ENCODE assay signal across 2 cellular contexts in the genomic region with DNA sequence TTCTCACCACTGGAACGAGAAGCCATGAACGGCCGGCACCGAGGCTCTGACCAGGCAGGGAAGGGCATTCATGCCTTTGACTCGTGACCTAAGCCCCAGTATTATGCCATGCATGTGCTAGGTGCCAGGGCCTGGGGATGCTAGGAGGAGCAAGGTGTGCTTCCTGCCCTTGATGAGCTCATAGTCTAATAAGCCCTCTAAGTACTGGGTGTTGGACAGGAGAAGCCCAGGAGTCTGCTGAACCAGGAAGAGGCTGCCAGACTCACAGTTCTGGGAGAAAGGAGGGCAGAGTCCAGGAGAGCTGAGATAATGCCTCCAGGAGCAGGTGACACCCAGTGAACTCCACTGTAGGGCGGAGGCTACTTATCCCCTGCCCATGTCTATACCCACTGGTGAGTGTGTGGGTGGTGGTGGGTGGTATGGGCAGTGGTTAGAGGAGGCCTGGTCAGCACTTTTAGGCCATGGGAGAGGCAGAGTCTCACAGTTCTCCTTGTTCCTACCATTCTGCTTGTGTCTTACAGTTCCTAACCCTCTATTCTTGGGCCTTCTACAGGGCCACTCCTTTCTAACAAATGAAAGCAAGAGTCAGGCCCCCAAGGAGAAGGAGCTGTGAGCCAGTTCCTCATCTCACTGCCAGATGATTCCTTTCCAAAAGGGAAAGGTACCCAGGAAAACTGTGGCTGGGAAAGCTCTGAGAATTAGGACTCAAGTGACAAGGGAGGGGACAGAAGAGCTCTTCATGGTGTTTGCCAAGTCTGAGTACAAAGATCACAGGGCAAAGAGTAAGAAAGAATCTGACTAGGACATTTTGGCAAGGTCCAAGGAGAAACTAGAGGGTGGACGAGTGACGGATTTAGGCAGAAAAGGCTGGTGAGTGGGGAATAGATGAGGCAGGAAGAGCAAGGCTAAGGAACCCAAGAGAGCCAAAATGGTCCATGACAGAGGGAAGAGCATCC.
TF ChIP-seq lines count a peak whose summit lies in the region.

No MANE protein-coding gene starts in this region.

TF ChIP-seq in HEK293, 187 proteins besides CTCF, POLR2A, EP300 and RAD21:
- TF ChIP-seq ZFHX2 (tag by site-specific recombination; conservative IDR thresholded peaks at IDR 0.05) (peak; percentile 70), EGR2 (tag by site-specific recombination; IDR thresholded peaks at IDR 0.05; ENCODE audit: low read depth) (peak; percentile 86), ZNF138 (tag by site-specific recombination; IDR thresholded peaks at IDR 0.05; ENCODE audit: borderline replicate concordance) (no peak), ZNF530 (tag by site-specific recombination; IDR thresholded peaks at IDR 0.05; ENCODE audit: low read depth) (no peak)

TF ChIP-seq in HepG2, 621 proteins besides CTCF, POLR2A, EP300 and RAD21:
- TF ChIP-seq, protein P1, sequence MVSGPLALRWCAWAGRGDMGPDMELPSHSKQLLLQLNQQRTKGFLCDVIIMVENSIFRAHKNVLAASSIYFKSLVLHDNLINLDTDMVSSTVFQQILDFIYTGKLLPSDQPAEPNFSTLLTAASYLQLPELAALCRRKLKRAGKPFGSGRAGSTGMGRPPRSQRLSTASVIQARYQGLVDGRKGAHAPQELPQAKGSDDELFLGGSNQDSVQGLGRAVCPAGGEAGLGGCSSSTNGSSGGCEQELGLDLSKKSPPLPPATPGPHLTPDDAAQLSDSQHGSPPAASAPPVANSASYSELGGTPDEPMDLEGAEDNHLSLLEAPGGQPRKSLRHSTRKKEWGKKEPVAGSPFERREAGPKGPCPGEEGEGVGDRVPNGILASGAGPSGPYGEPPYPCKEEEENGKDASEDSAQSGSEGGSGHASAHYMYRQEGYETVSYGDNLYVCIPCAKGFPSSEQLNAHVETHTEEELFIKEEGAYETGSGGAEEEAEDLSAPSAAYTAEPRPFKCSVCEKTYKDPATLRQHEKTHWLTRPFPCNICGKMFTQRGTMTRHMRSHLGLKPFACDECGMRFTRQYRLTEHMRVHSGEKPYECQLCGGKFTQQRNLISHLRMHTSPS (CRISPR knock-in tag; IDR thresholded peaks at IDR 0.05; ENCODE audit: low read depth): 0 out of 2 replicates have a peak, but pooled peaks have one; percentile 15
- TF ChIP-seq NR1H2 (CRISPR knock-in tag; IDR thresholded peaks at IDR 0.05; ENCODE audit: borderline replicate concordance, low read depth) (no peak), PAWR (CRISPR knock-in tag; IDR thresholded peaks at IDR 0.05; ENCODE audit: borderline replicate concordance) (no peak), ZSCAN20 (CRISPR knock-in tag; IDR thresholded peaks at IDR 0.05; ENCODE audit: borderline replicate concordance) (no peak), ELF1 (CRISPR knock-in tag; IDR thresholded peaks at IDR 0.05) (peak; percentile 42; the same call in 1 of the 2 replicates)
- TF ChIP-seq, protein P2, sequence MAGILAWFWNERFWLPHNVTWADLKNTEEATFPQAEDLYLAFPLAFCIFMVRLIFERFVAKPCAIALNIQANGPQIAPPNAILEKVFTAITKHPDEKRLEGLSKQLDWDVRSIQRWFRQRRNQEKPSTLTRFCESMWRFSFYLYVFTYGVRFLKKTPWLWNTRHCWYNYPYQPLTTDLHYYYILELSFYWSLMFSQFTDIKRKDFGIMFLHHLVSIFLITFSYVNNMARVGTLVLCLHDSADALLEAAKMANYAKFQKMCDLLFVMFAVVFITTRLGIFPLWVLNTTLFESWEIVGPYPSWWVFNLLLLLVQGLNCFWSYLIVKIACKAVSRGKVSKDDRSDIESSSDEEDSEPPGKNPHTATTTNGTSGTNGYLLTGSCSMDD (CRISPR knock-in tag; IDR thresholded peaks at IDR 0.05): no peak
- TF ChIP-seq, protein P3, sequence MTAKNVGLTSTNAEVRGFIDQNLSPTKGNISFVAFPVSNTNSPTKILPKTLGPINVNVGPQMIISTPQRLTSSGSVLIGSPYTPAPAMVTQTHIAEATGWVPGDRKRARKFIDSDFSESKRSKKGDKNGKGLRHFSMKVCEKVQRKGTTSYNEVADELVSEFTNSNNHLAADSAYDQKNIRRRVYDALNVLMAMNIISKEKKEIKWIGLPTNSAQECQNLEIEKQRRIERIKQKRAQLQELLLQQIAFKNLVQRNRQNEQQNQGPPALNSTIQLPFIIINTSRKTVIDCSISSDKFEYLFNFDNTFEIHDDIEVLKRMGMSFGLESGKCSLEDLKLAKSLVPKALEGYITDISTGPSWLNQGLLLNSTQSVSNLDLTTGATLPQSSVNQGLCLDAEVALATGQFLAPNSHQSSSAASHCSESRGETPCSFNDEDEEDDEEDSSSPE (CRISPR knock-in tag; IDR thresholded peaks at IDR 0.05): no peak
- TF ChIP-seq, protein P4, sequence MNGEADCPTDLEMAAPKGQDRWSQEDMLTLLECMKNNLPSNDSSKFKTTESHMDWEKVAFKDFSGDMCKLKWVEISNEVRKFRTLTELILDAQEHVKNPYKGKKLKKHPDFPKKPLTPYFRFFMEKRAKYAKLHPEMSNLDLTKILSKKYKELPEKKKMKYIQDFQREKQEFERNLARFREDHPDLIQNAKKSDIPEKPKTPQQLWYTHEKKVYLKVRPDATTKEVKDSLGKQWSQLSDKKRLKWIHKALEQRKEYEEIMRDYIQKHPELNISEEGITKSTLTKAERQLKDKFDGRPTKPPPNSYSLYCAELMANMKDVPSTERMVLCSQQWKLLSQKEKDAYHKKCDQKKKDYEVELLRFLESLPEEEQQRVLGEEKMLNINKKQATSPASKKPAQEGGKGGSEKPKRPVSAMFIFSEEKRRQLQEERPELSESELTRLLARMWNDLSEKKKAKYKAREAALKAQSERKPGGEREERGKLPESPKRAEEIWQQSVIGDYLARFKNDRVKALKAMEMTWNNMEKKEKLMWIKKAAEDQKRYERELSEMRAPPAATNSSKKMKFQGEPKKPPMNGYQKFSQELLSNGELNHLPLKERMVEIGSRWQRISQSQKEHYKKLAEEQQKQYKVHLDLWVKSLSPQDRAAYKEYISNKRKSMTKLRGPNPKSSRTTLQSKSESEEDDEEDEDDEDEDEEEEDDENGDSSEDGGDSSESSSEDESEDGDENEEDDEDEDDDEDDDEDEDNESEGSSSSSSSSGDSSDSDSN (CRISPR knock-in tag; IDR thresholded peaks at IDR 0.05): no peak
